In genomic region chr19:23481043-23481442, GRCh38 we compare ENCODE assay signal across 26 cellular contexts.
A peak's percentile ranks its signal among the peaks of the same experiment; 100 is the strongest.
DNase-seq lines count a peak whose midpoint lies in the region; ATAC-seq, FAIRE-seq and TF ChIP-seq lines count a peak whose summit lies in the region.
"Had no signal": no experiment of that assay in that cellular context is flagged by ENCODE, and none has a peak within 500 bp of the region (broad histone marks: within the 10 kb centered on the region; RNA-seq: fewer than 3 reads in every experiment).

No MANE protein-coding gene starts in this region.

- no peaks in the 10 kb centered on the region for H3K27me3 ChIP-seq in PC-9 (ENCODE audit: insufficient read depth, low read depth)
- no peaks in the 10 kb centered on the region for H3K27me3 ChIP-seq in HepG2 (ENCODE audit: control insufficient read depth in 1 of 2, insufficient read depth in 2 of 2, low read length in 2 of 2)
- H3K27me3 ChIP-seq: cardiac muscle cell had no signal

- H3K27ac ChIP-seq in PC-9 (peak overlapping the region; percentile 94), HepG2 (ENCODE audit: extremely low read length, insufficient read depth, low read length) (no peak overlapping the region)
- H3K27ac ChIP-seq: 22Rv1, cardiac muscle cell, GM23248 had no signal

- peak overlapping the region; percentile 28 for H3K4me2 ChIP-seq in PC-9
- no peak overlapping the region for H3K4me2 ChIP-seq in HepG2 (ENCODE audit: low read depth, low read length)

- peaks cover 36% of the 10 kb centered on the region for H3K4me1 ChIP-seq in PC-9 (replicated peaks; ENCODE audit: insufficient read depth)
- H3K4me1 ChIP-seq in HepG2 (ENCODE audit: insufficient read depth, low read length) = no peaks in the 10 kb centered on the region

- TF ChIP-seq CTCF in PC-9 (conservative IDR thresholded peaks at IDR 0.05) = no peak
- no peak for TF ChIP-seq CTCF in GM10248 (IDR thresholded peaks at IDR 0.05; ENCODE audit: control extremely low read depth, extremely low read depth, low read depth, missing control alignments)
- no peak for TF ChIP-seq CTCF in HepG2 (CRISPR knock-in tag; IDR thresholded peaks at IDR 0.05)

- POLR2A ChIA-PET in PC-9 (lab: Charles Lee; ENCODE audit: unreplicated experiment) (interaction anchor here (0.9 kb wide), 1 partner anchor 29 kb away, joined by 4 read pairs; no protein-coding TSS in a partner anchor), GM10248 (lab: Yijun Ruan, JAX) (no interaction called here), HepG2 (lab: Yijun Ruan, JAX) (no interaction called here)

- H3K79me2 ChIP-seq in PC-9 (ENCODE audit: low read depth) (no peaks in the 10 kb centered on the region), HepG2 (ENCODE audit: insufficient read depth, low read length) (no peaks in the 10 kb centered on the region)

- TF ChIP-seq POLR2A in HepG2 (IDR thresholded peaks at IDR 0.05; ENCODE audit: insufficient read depth in 1 of 2, low read depth in 2 of 2, low read length in 2 of 2) = no peak

- in situ Hi-C loops in HepG2 (cut with HindIII; ENCODE audit: extremely low pct_ligation_motif_present, low pct_unique_long_range_greater_than_20kb) = no loop called here

- H3K36me3 ChIP-seq in PC-9 (ENCODE audit: low read depth) (0 out of 2 replicates have a peak, but pooled peaks cover 8% of the 10 kb centered on the region), HepG2 (replicated peaks in 1 of 2; ENCODE audit: control insufficient read depth in 1 of 2, insufficient read depth in 2 of 2, low read length in 2 of 2) (no peaks in the 10 kb centered on the region)
- H3K36me3 ChIP-seq: cardiac muscle cell had no signal

- DNase-seq in DMS 273 (lab: John Stamatoyannopoulos, UW; ENCODE audit: unreplicated experiment) (peak; percentile 7), DMS 273 treated with DMSO at 0.1 percent for 48 hours (lab: John Stamatoyannopoulos, UW) (no peak), PC-9 (peak; percentile 43 to 92), kidney tubule cell (ENCODE audit: low spot score) (peak; percentile 73), GM10248 (ENCODE audit: extremely low spot score) (no peak), HepG2 (ENCODE audit: low spot score) (no peak), Ammon's horn (ENCODE audit: low spot score) (no peak)
- DNase-seq: activated CD4-positive, alpha-beta memory T cell treated with anti-CD3 and anti-CD28 coated beads, Interleukin-2, amount 10 ng/mL, durations not matched to agents 7 days and 5 days; activated gamma-delta T cell; activated T-cell treated with anti-CD3 and anti-CD28 coated beads for 4 hours; CD8-positive, alpha-beta memory T cell; cortex of kidney; glutamatergic neuron; GM23248; HFFc6; naive B cell; NCI-H1417 treated with DMSO at 0.1 percent for 48 hours; nucleus accumbens; small intestine; stimulated activated CD4-positive, alpha-beta T cell treated with anti-CD3 and anti-CD28 coated beads, Interleukin-2, amount 100 ng/mL, for 48 hours; stimulated activated naive B cell treated with anti-CD40 and anti-IgM and Interleukin-4, amounts not matched to agents 10 μg/mL and 1 μg/mL and 100 μg/mL, for 72 hours; SW 1271 had no signal

- no peaks in the 10 kb centered on the region for H3K9me2 ChIP-seq in PC-9 (ENCODE audit: insufficient read depth)

- no peak for FAIRE-seq in HepG2 (lab: Jason Lieb, UNC)
- FAIRE-seq: HTR-8/SVneo, small intestine had no signal

- ATAC-seq in HepG2 = no peak
- ATAC-seq: stimulated activated naive B cell treated with anti-CD40 and anti-IgM and Interleukin-4, amounts not matched to agents 10 μg/mL and 1 μg/mL and 100 μg/mL, for 72 hours had no signal

- H2AFZ ChIP-seq in PC-9 (peak overlapping the region; percentile 48), HepG2 (ENCODE audit: low read length) (no peak overlapping the region)
- H2AFZ ChIP-seq: GM23248 had no signal

- 5% methylated on average over 2 of the region's 2 CpGs for WGBS in HepG2 (ENCODE audit: low lambda C conversion rate)

- H3K9me3 ChIP-seq in PC-9 (ENCODE audit: insufficient read depth, low read depth) (peaks cover 58% of the 10 kb centered on the region), HepG2 (ENCODE audit: low read length) (peaks cover 98% of the 10 kb centered on the region)

- intact Hi-C loops in PC-9 (cut with micrococcal nuclease; ENCODE audit: unreplicated experiment) = loop anchor here (1.0 kb wide), 1 partner anchor 68 kb away; no protein-coding TSS in a partner anchor
- intact Hi-C loops in HepG2 (cut with micrococcal nuclease; ENCODE audit: unreplicated experiment) = no loop called here

- H3K9ac ChIP-seq in HepG2 (ENCODE audit: insufficient read depth, low read depth, low read length) = no peak overlapping the region
- H3K9ac ChIP-seq: GM23248 had no signal

- BruUV-seq in PC-9 (replicated peaks; lab: Mats Ljungman, UMichigan) (no TSS peak), HepG2 (replicated peaks; lab: Mats Ljungman, UMichigan) (no TSS peak)

- TF ChIP-seq RAD21 in Ishikawa (IDR thresholded peaks at IDR 0.05; ENCODE audit: low read depth) = no peak
- no peak for TF ChIP-seq RAD21 in HepG2 (CRISPR knock-in tag; IDR thresholded peaks at IDR 0.05)

- TF ChIP-seq EP300 in Ishikawa (IDR thresholded peaks at IDR 0.05; ENCODE audit: borderline replicate concordance) (no peak), HepG2 (IDR thresholded peaks at IDR 0.05; ENCODE audit: low read depth in 2 of 2, low read length in 2 of 2) (no peak), HepG2 (CRISPR knock-in tag; IDR thresholded peaks at IDR 0.05; ENCODE audit: borderline replicate concordance) (no peak)

- CTCF ChIA-PET in PC-9 (lab: Charles Lee) (no interaction called here), GM10248 (lab: Yijun Ruan, JAX) (no interaction called here), HepG2 (lab: Yijun Ruan, JAX; ENCODE audit: low intra/inter-chr PET ratio, low total read pairs) (no interaction called here)

- H3K4me3 ChIP-seq in PC-9 (no peak overlapping the region), HepG2 (replicated peaks in 1 of 3; ENCODE audit: insufficient read depth in 1 of 3, low read depth in 2 of 3, low read length in 3 of 3) (no peak overlapping the region)
- H3K4me3 ChIP-seq: cardiac muscle cell, GM23248 had no signal

- H3F3A ChIP-seq in PC-9 (ENCODE audit: insufficient read depth, low read depth) = peaks cover 11% of the 10 kb centered on the region

- H4K20me1 ChIP-seq in PC-9 (ENCODE audit: insufficient read depth) (no peaks in the 10 kb centered on the region), HepG2 (ENCODE audit: insufficient read depth, low read length) (no peaks in the 10 kb centered on the region)

TF ChIP-seq in Ishikawa, 13 proteins besides CTCF, POLR2A, EP300 and RAD21:
- TF ChIP-seq NFIC (IDR thresholded peaks at IDR 0.05) = peak; percentile 34; the same call in 1 of the 2 replicates
- no peak for TF ChIP-seq YY1 (IDR thresholded peaks at IDR 0.05; ENCODE audit: low read depth)
- TF ChIP-seq FOXM1 (IDR thresholded peaks at IDR 0.05; ENCODE audit: borderline replicate concordance, low read depth) = no peak

TF ChIP-seq in HepG2, 621 proteins besides CTCF, POLR2A, EP300 and RAD21:
- TF ChIP-seq, protein P1, sequence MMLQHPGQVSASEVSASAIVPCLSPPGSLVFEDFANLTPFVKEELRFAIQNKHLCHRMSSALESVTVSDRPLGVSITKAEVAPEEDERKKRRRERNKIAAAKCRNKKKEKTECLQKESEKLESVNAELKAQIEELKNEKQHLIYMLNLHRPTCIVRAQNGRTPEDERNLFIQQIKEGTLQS (CRISPR knock-in tag; IDR thresholded peaks at IDR 0.05) = no peak
- TF ChIP-seq FOXM1 (CRISPR knock-in tag; IDR thresholded peaks at IDR 0.05) = no peak
- no peak for TF ChIP-seq ZMYM4 (CRISPR knock-in tag; IDR thresholded peaks at IDR 0.05)
- TF ChIP-seq TAF15 (IDR thresholded peaks at IDR 0.05; ENCODE audit: low read depth, low read length, poor library complexity, severe bottlenecking) = no peak
- TF ChIP-seq ZNF674 (CRISPR knock-in tag; IDR thresholded peaks at IDR 0.05; ENCODE audit: low read depth) = no peak
- no peak for TF ChIP-seq MAFG (CRISPR knock-in tag; IDR thresholded peaks at IDR 0.05)
- no peak for TF ChIP-seq SSRP1 (CRISPR knock-in tag; IDR thresholded peaks at IDR 0.05)
- no peak for TF ChIP-seq ISX (CRISPR knock-in tag; conservative IDR thresholded peaks at IDR 0.05)
- no peak for TF ChIP-seq NCOR1 (IDR thresholded peaks at IDR 0.05; ENCODE audit: borderline replicate concordance, low read length)
- no peak for TF ChIP-seq ZNF598 (CRISPR knock-in tag; IDR thresholded peaks at IDR 0.05; ENCODE audit: borderline replicate concordance)
- no peak for TF ChIP-seq GATA4 (IDR thresholded peaks at IDR 0.05; ENCODE audit: borderline replicate concordance, low read depth)
- TF ChIP-seq CSRNP1 (CRISPR knock-in tag; IDR thresholded peaks at IDR 0.05) = no peak

Comparison
In these comparisons a context has a peak if more than half of its experiments do, and no peak if none do; other contexts are left out.
1. DNase-seq: peak in DMS 273 (single experiment), PC-9 (2 of 2) and kidney tubule cell (single experiment); none in DMS 273 treated with DMSO at 0.1 percent for 48 hours (single experiment), GM10248 (single experiment), HepG2 (single experiment) and Ammon's horn (single experiment).